ENCODE assay signal across 15 cellular contexts in the genomic region with DNA sequence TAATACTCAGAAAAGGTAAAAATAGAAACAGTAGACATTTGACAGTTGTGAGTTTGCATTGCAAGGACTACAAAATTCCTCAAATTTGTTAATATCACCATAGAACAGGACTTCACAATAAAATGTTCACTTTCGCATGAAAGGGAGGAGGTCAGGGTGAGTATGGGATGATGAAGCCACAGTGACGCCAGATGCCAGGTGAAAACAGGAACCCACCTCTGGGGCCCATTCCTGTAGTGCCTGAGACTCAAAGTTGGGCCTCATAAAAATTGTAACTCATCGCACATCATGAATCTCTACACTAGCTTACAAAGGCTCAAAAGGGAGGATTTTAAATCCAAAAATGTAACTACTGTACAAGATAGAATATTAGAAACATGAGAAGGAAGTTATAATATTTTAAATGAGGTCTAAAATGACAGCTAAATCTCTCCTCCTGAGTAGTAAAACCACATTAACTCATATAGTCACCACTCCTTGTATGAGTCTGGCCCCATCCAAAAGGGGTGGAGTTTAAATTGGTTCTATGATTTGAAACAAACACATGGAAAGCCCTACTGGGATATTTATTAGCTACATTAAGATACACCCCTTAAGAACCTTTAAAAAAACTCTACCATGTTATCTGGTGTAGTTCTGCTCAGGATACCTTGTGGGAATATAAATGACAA.
"Had no signal": no experiment of that assay in that cellular context is flagged by ENCODE, and none has a peak within 500 bp of the region (broad histone marks: within the 10 kb centered on the region; RNA-seq: fewer than 3 reads in every experiment).

No MANE protein-coding gene starts in this region.

- DNase-seq: effector memory CD4-positive, alpha-beta T cell; glutamatergic neuron; islet precursor cell; mucosa of descending colon; naive thymus-derived CD8-positive, alpha-beta T cell; stimulated activated CD4-positive, alpha-beta T cell treated with anti-CD3 and anti-CD28 coated beads, Interleukin-2, amount 100 ng/mL, for 24 hours; stimulated activated naive CD4-positive, alpha-beta T cell treated with Interleukin-2 at 50 U/mL for 16 hours; tibial artery; upper lobe of right lung had no signal

- H3K36me3 Mint-ChIP-seq: naive thymus-derived CD8-positive, alpha-beta T cell had no signal

- H3K4me1 Mint-ChIP-seq: naive thymus-derived CD8-positive, alpha-beta T cell had no signal

- H3K27ac ChIP-seq: neutrophil, skin epidermis, tibial artery, upper lobe of right lung had no signal

- H3K4me3 ChIP-seq: esophagus muscularis mucosa, gastroesophageal sphincter, mucosa of descending colon, skin epidermis, tibial artery, upper lobe of right lung had no signal

- H3K4me3 Mint-ChIP-seq: naive thymus-derived CD8-positive, alpha-beta T cell had no signal

- ATAC-seq: gastroesophageal sphincter; left lobe of liver; mucosa of descending colon; naive thymus-derived CD8-positive, alpha-beta T cell; sciatic nerve had no signal

- H3K27me3 ChIP-seq: esophagus muscularis mucosa, gastroesophageal sphincter, neutrophil, tibial artery, upper lobe of right lung had no signal

- H3K36me3 ChIP-seq: esophagus muscularis mucosa, gastroesophageal sphincter, neutrophil, tibial artery, upper lobe of right lung had no signal

- H3K27ac Mint-ChIP-seq: naive thymus-derived CD8-positive, alpha-beta T cell had no signal

- H3K4me1 ChIP-seq: upper lobe of right lung had no signal

- H3K9me3 ChIP-seq: esophagus muscularis mucosa, gastroesophageal sphincter, mucosa of descending colon, neutrophil, tibial artery, upper lobe of right lung had no signal
